In genomic region chr11:68870470-68870869, GRCh38 we compare ENCODE assay signal across 1 cellular context.
TF ChIP-seq lines count a peak whose summit lies in the region.

No MANE protein-coding gene starts in this region.

TF ChIP-seq in K562, 482 proteins besides CTCF, POLR2A, EP300 and RAD21 (continues in another document):
- TF ChIP-seq NFYB (IDR thresholded peaks at IDR 0.05; ENCODE audit: extremely low read depth, insufficient read length) (no peak), NONO (IDR thresholded peaks at IDR 0.05; ENCODE audit: low read depth in 2 of 2, low read length in 1 of 2) (no peak), MBD1 (CRISPR knock-in tag; IDR thresholded peaks at IDR 0.05) (no peak), RFX5 (IDR thresholded peaks at IDR 0.05; ENCODE audit: low read depth, low read length) (no peak), GTF3C2 (IDR thresholded peaks at IDR 0.05; ENCODE audit: borderline replicate concordance, extremely low read depth, insufficient read length) (no peak), ZBTB40 (IDR thresholded peaks at IDR 0.05) (0 out of 2 replicates have a peak, but pooled peaks have one; percentile 5), ZBTB40 (CRISPR knock-in tag; IDR thresholded peaks at IDR 0.05) (no peak), RBM22 (IDR thresholded peaks at IDR 0.05; ENCODE audit: low read depth, low read length, poor library complexity, severe bottlenecking) (no peak), ZNF511 (CRISPR knock-in tag; IDR thresholded peaks at IDR 0.05) (no peak), ZNF146 (CRISPR knock-in tag; IDR thresholded peaks at IDR 0.05; ENCODE audit: unreplicated experiment) (no peak), KHSRP (IDR thresholded peaks at IDR 0.05) (no peak), MGA (IDR thresholded peaks at IDR 0.05) (peak; percentile 28; the same call in 1 of the 2 replicates), SFPQ (IDR thresholded peaks at IDR 0.05; ENCODE audit: low read depth, low read length) (no peak), TRIM24 (IDR thresholded peaks at IDR 0.05) (no peak)
